13 cellular contexts compared by ENCODE assay signal in genomic region chr9:83935276-83935890, GRCh38. TPM values are rescaled to one million over a fixed set of nuclear protein-coding genes. Genes with fewer than 3 reads are reported as not detected.
A peak's percentile ranks its signal among the peaks of the same experiment; 100 is the strongest.
DNase-seq lines count a peak whose midpoint lies in the region; ATAC-seq and TF ChIP-seq lines count a peak whose summit lies in the region.
"Had no signal": no experiment of that assay in that cellular context is flagged by ENCODE, and none has a peak within 500 bp of the region (broad histone marks: within the 10 kb centered on the region; RNA-seq: fewer than 3 reads in every experiment).

No MANE protein-coding gene starts in this region.

- CTCF ChIA-PET in A673 (lab: Charles Lee) = no interaction called here

- H3K4me1 ChIP-seq in A673 (ENCODE audit: insufficient read depth, low read length, poor library complexity, severe bottlenecking) = peaks cover 46% of the 10 kb centered on the region
- peaks cover 0 to 14% (median 3%) of the 10 kb centered on the region in 4 donors for H3K4me1 ChIP-seq in esophagus muscularis mucosa

- peaks cover 41% of the 10 kb centered on the region for H3K4me1 Mint-ChIP-seq in HFFc6 (ENCODE audit: low read depth)

- H3K4me3 ChIP-seq in A673 (ENCODE audit: low read depth, low read length, poor library complexity, severe bottlenecking) (no peak overlapping the region), esophagus muscularis mucosa (no peak overlapping the region)

- TF ChIP-seq CTCF in A673 (conservative IDR thresholded peaks at IDR 0.05; ENCODE audit: low read depth, low read length) = no peak
- TF ChIP-seq CTCF in HFFc6 (IDR thresholded peaks at IDR 0.05) = no peak
- no peak for TF ChIP-seq CTCF in VCaP (conservative IDR thresholded peaks at IDR 0.05)
- no peak for TF ChIP-seq CTCF in esophagus muscularis mucosa (IDR thresholded peaks at IDR 0.05)

- DNase-seq in A673 (ENCODE audit: low spot score) (peak; percentile 75), HFFc6 (peak; percentile 81), glomerular visceral epithelial cell (ENCODE audit: extremely low spot score) (peak; percentile 53), T1000 (lab: John Stamatoyannopoulos, UW) (no peak), esophagus muscularis mucosa (ENCODE audit: extremely low spot score) (no peak)
- DNase-seq: CD4-positive, CD25-positive, alpha-beta regulatory T cell; NCI-H1436; stimulated activated CD4-positive, alpha-beta T cell treated with anti-CD3 and anti-CD28 coated beads, Interleukin-4, amount 100 ng/mL, for 24 hours had no signal

- POLR2A ChIA-PET in A673 (lab: Charles Lee; ENCODE audit: low non-redundant PET) = interaction anchor here (0.9 kb wide), 1 partner anchor 329 kb away, joined by 3 read pairs; no protein-coding TSS in a partner anchor

- H3K27ac ChIP-seq in A673 (ENCODE audit: low read depth, low read length, poor library complexity, severe bottlenecking) = peak overlapping the region; percentile 66
- peak overlapping the region; percentile 82 for H3K27ac ChIP-seq in VCaP
- no peak overlapping the region for H3K27ac ChIP-seq in esophagus muscularis mucosa (replicated peaks in 1 of 4)

- no peak for TF ChIP-seq POLR2A in esophagus muscularis mucosa (IDR thresholded peaks at IDR 0.05; ENCODE audit: low read depth)

- H3K4me3 Mint-ChIP-seq in HFFc6 = no peak overlapping the region
- H3K4me3 Mint-ChIP-seq: activated T-helper 1 cell treated with anti-CD3 and anti-CD28 coated beads, Interleukin-12 subunit alpha, Interleukin-12 subunit beta, Interleukin-2, Interleukin-4 antibody, amounts not matched to agents 30 ng/mL and 10 ng/mL and 1 ng/mL, durations not matched to agents 14 hours and 24 hours and 36 hours; CD4-positive, CD25-positive, alpha-beta regulatory T cell; T-helper 2 cell treated with Interferon-gamma antibody and Interleukin-4, amounts not matched to agents 5 μg/mL and 100 μg/mL, for 36 hours had no signal

- H3K9me3 ChIP-seq in A673 (ENCODE audit: low read depth, low read length, poor library complexity, severe bottlenecking) (no peaks in the 10 kb centered on the region), esophagus muscularis mucosa (no peaks in the 10 kb centered on the region)

- no TSS peak for BruUV-seq in A673 (replicated peaks; lab: Mats Ljungman, UMichigan)

- ATAC-seq in HG03159 (IDR thresholded peaks at IDR 0.05; ENCODE audit: unreplicated experiment) (no peak), HG02981 (IDR thresholded peaks at IDR 0.05; ENCODE audit: unreplicated experiment) (no peak)

- H3K36me3 ChIP-seq in A673 (ENCODE audit: insufficient read depth, low read length, poor library complexity, severe bottlenecking) = no peaks in the 10 kb centered on the region
- peaks cover 0 to 18% (median 16%) of the 10 kb centered on the region in 4 donors for H3K36me3 ChIP-seq in esophagus muscularis mucosa

- H3K27me3 ChIP-seq in A673 (replicated peaks; ENCODE audit: insufficient read depth, low read depth, low read length, poor library complexity) (no peaks in the 10 kb centered on the region), esophagus muscularis mucosa (no peaks in the 10 kb centered on the region)

- WGBS in esophagus muscularis mucosa = 78% methylated on average over 3 of the region's 3 CpGs

- intact Hi-C loops in A673 (cut with micrococcal nuclease; ENCODE audit: unreplicated experiment) (no loop called here), esophagus muscularis mucosa (cut with DNase I) (loop anchor here (5.0 kb wide), 2 partner anchors 237 to 382 kb away; no protein-coding TSS in a partner anchor)

- no peak for TF ChIP-seq EP300 in esophagus muscularis mucosa (IDR thresholded peaks at IDR 0.05)

- no peaks in the 10 kb centered on the region for H3K27me3 Mint-ChIP-seq in HFFc6 (ENCODE audit: insufficient read depth)
- H3K27me3 Mint-ChIP-seq: CD4-positive, CD25-positive, alpha-beta regulatory T cell had no signal

- no peaks in the 10 kb centered on the region for H3K36me3 Mint-ChIP-seq in HFFc6 (ENCODE audit: low read depth)

- no peaks in the 10 kb centered on the region for H3K9me3 Mint-ChIP-seq in HFFc6
- H3K9me3 Mint-ChIP-seq: activated T-helper 1 cell treated with anti-CD3 and anti-CD28 coated beads, Interleukin-12 subunit alpha, Interleukin-12 subunit beta, Interleukin-2, Interleukin-4 antibody, amounts not matched to agents 30 ng/mL and 10 ng/mL and 1 ng/mL, durations not matched to agents 14 hours and 24 hours and 36 hours; CD4-positive, CD25-positive, alpha-beta regulatory T cell; T-helper 2 cell treated with Interferon-gamma antibody and Interleukin-4, amounts not matched to agents 5 μg/mL and 100 μg/mL, for 36 hours had no signal

- peak overlapping the region; percentile 12; the same call in 1 of the 2 replicates for H3K27ac Mint-ChIP-seq in HFFc6
- H3K27ac Mint-ChIP-seq: activated T-helper 1 cell treated with anti-CD3 and anti-CD28 coated beads, Interleukin-12 subunit alpha, Interleukin-12 subunit beta, Interleukin-2, Interleukin-4 antibody, amounts not matched to agents 30 ng/mL and 10 ng/mL and 1 ng/mL, durations not matched to agents 14 hours and 24 hours and 36 hours; CD4-positive, CD25-positive, alpha-beta regulatory T cell; T-helper 2 cell treated with Interferon-gamma antibody and Interleukin-4, amounts not matched to agents 5 μg/mL and 100 μg/mL, for 36 hours had no signal

RNA-seq across cellular contexts. Expression of gene KIF27, which starts 14.2 kb away (rescaled TPM):
- total RNA-seq in A673 (2021) = 8.5 and 9.2 TPM in 2 replicates
- 1 to 10 TPM in 5 of 6 experiments, under 1 TPM in 1; 0.99 to 2.0 (median 1.2) TPM for total RNA-seq in HFFc6 (2021; fragmentation: NEBNext Ultra II Directional; extraction: Animal tissue kit (Norgen Biotek cat#: 25700))
- total RNA-seq in esophagus muscularis mucosa = 1 to 10 TPM; 3.9 to 5.4 (median 4.5) TPM

RNA-seq across cellular contexts. Expression of gene HNRNPK, which starts 44.6 kb away (rescaled TPM):
- total RNA-seq in A673 (2021) (799 and 872 TPM in 2 replicates), esophagus muscularis mucosa (100 to 1,000 TPM; 398 to 596 (median 550) TPM)
- total RNA-seq in HFFc6 (2021; fragmentation: NEBNext Ultra II Directional; extraction: Animal tissue kit (Norgen Biotek cat#: 25700)) = 100 to 1,000 TPM; 520 to 678 (median 632) TPM

RNA-seq across cellular contexts. Expression of gene RMI1, which starts 45.2 kb away (rescaled TPM):
- total RNA-seq in A673 (2021) (32.2 and 36.4 TPM in 2 replicates), esophagus muscularis mucosa (10 to 100 TPM in 1 of 4 donors, 1 to 10 TPM in 3; 5.3 to 11.6 (median 6.2) TPM)
- 10 to 100 TPM in 5 of 6 experiments, 1 to 10 TPM in 1; 8.2 to 13.4 (median 12.2) TPM for total RNA-seq in HFFc6 (2021; fragmentation: NEBNext Ultra II Directional; extraction: Animal tissue kit (Norgen Biotek cat#: 25700))

Comparison
In these comparisons a context has a peak if more than half of its experiments do, and no peak if none do; other contexts are left out.
1. DNase-seq: peak in A673 (single experiment), HFFc6 (single experiment) and glomerular visceral epithelial cell (single experiment); none in T1000 (single experiment) and esophagus muscularis mucosa (single experiment).
2. H3K27ac ChIP-seq: peak in A673 (single experiment) and VCaP (single experiment); none in esophagus muscularis mucosa (0 of 4).